In genomic region chr17:55284001-55284884, GRCh38 we compare ENCODE assay signal across 11 cellular contexts. TPM values are rescaled to one million over a fixed set of nuclear protein-coding genes. Genes with fewer than 3 reads are reported as not detected.
DNase-seq lines count a peak whose midpoint lies in the region; ATAC-seq, FAIRE-seq and TF ChIP-seq lines count a peak whose summit lies in the region.
"Had no signal": no experiment of that assay in that cellular context is flagged by ENCODE, and none has a peak within 500 bp of the region (broad histone marks: within the 10 kb centered on the region; RNA-seq: fewer than 3 reads in every experiment).

No MANE protein-coding gene starts in this region.

- DNase-seq in heart right ventricle = no peak
- no peak for DNase-seq in Right ventricle myocardium inferior (ENCODE audit: missing footprints)
- no peak for DNase-seq in coronary artery (ENCODE audit: low spot score)
- no peak for DNase-seq in aorta
- no peak for DNase-seq in kidney glomerular epithelial cell (lab: John Stamatoyannopoulos, UW)
- DNase-seq in urothelium cell line (ENCODE audit: low spot score) = no peak
- no peak for DNase-seq in activated gamma-delta T cell treated with Interleukin-2 at 50 U/mL for 16 hours
- DNase-seq: activated CD4-positive, alpha-beta T cell treated with anti-CD3 and anti-CD28 coated beads, Interleukin-2, amount 10 ng/mL, durations not matched to agents 7 days and 5 days; naive thymus-derived CD4-positive, alpha-beta T cell had no signal

- H3K4me3 ChIP-seq in heart right ventricle (no peak overlapping the region), coronary artery (peak overlapping the region; percentile 8), muscle layer of duodenum (ENCODE audit: low read depth in 1 of 2, low read length in 2 of 2) (no peak overlapping the region), aorta (ENCODE audit: low read length in 2 of 2) (no peak overlapping the region)

- ATAC-seq in heart right ventricle = no peak
- ATAC-seq in Right ventricle myocardium inferior = no peak
- ATAC-seq in aorta (ENCODE audit: low FRiP score) = no peak
- ATAC-seq: HCT116; naive thymus-derived CD4-positive, alpha-beta T cell had no signal

- peak overlapping the region; percentile 54 to 94 (median 84) for H3K27ac ChIP-seq in heart right ventricle
- peak overlapping the region; percentile 82 to 90 for H3K27ac ChIP-seq in coronary artery
- peak overlapping the region; percentile 87 for H3K27ac ChIP-seq in muscle layer of duodenum (ENCODE audit: low read length)
- H3K27ac ChIP-seq in aorta (ENCODE audit: low read depth in 1 of 2, low read length in 2 of 2) = peak overlapping the region; percentile 73 to 100

- H3K4me1 ChIP-seq in heart right ventricle = peaks cover 19 to 85% (median 69%) of the 10 kb centered on the region in 9 donors
- peaks cover 27 to 62% of the 10 kb centered on the region in 2 donors for H3K4me1 ChIP-seq in muscle layer of duodenum (ENCODE audit: control insufficient read depth in 1 of 2, insufficient read depth in 2 of 2, low read length in 2 of 2)
- peaks cover 10 to 35% of the 10 kb centered on the region in 2 donors for H3K4me1 ChIP-seq in aorta (ENCODE audit: control insufficient read depth in 1 of 2, insufficient read depth in 2 of 2, low read length in 2 of 2)

- 77 to 81% methylated on average over 7 of the region's 7 CpGs for WGBS in heart right ventricle, 2 donors
- WGBS in aorta, 2 donors = 79 to 81% methylated on average over 7 of the region's 7 CpGs

- intact Hi-C loops in heart right ventricle (cut with DNase I) (loop anchor here in 3 of 10 donors (10.0 kb wide), 2 partner anchors 141 to 441 kb away; partner anchors contain the start of genes MMD (in 2 of the 3) and TMEM100 (in 1 of the 3)), Right ventricle myocardium inferior (cut with DNase I) (loop anchor here (10.0 kb wide), 1 partner anchor 451 kb away; no protein-coding TSS in a partner anchor), aorta (cut with DNase I) (no loop called here)

- H3K9me3 ChIP-seq in heart right ventricle (no peaks in the 10 kb centered on the region), muscle layer of duodenum (ENCODE audit: control insufficient read depth in 1 of 2, low read length in 2 of 2) (no peaks in the 10 kb centered on the region), aorta (ENCODE audit: control insufficient read depth, low read length) (no peaks in the 10 kb centered on the region)

- TF ChIP-seq CTCF in heart right ventricle (IDR thresholded peaks at IDR 0.05) (no peak), coronary artery (IDR thresholded peaks at IDR 0.05) (no peak)

- H3K36me3 ChIP-seq in heart right ventricle (peaks cover 0 to 10% (median 0%) of the 10 kb centered on the region in 9 donors), muscle layer of duodenum (ENCODE audit: control insufficient read depth in 1 of 2, insufficient read depth in 2 of 2, low read length in 2 of 2) (peaks cover 0 to 4% of the 10 kb centered on the region in 2 donors), aorta (ENCODE audit: control insufficient read depth in 1 of 2, insufficient read depth in 2 of 2, low read length in 1 of 2) (no peaks in the 10 kb centered on the region)

- FAIRE-seq in urothelium cell line (lab: Jason Lieb, UNC) = no peak

- H3K27me3 ChIP-seq in heart right ventricle (no peaks in the 10 kb centered on the region), muscle layer of duodenum (ENCODE audit: low read depth, low read length) (no peaks in the 10 kb centered on the region), aorta (ENCODE audit: control insufficient read depth in 1 of 2, insufficient read depth in 2 of 2, low read length in 1 of 2) (no peaks in the 10 kb centered on the region)

RNA-seq across cellular contexts. Expression of gene HLF, which starts 19.5 kb away (rescaled TPM):
- total RNA-seq in heart right ventricle = 10 to 100 TPM; 11.2 to 42.5 (median 31.3) TPM
- polyA plus RNA-seq in heart right ventricle = 1 to 10 TPM; 4.1 to 4.4 TPM
- 35.7 TPM for total RNA-seq in Right ventricle myocardium inferior
- 10 to 100 TPM in 1 of 2 donors, 1 to 10 TPM in 1; 5.8 to 12.4 TPM for total RNA-seq in aorta
- 10 to 100 TPM in 1 of 2 donors, 1 to 10 TPM in 1; 2.0 to 11.8 TPM for polyA plus RNA-seq in aorta
